ENCODE assay signal across 9 cellular contexts in the genomic region with DNA sequence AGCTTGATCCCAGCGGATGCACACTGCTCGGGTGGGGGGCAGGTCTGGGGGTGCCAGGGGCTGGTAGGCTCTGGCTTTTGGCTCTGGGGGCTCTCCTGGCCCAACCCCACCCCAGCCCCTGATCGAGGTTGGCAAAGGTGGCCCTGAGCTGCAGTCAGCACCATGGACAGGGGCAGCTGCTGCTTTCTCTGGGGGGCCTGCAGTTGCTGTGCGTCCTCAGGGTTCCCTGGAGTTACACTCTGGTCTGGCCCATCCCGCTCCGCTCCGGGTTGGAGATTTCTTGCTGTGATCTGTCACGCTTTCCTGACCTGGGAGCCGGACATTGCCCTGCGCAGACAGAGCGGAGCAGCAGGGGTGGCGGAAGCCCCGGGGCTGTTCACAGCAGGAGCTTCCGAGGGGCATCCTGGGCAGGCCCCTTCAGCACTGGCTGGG. TPM values are rescaled to one million over a fixed set of nuclear protein-coding genes. Genes with fewer than 3 reads are reported as not detected.
A peak's percentile ranks its signal among the peaks of the same experiment; 100 is the strongest.
DNase-seq lines count a peak whose midpoint lies in the region; ATAC-seq and TF ChIP-seq lines count a peak whose summit lies in the region.
"Had no signal": no experiment of that assay in that cellular context is flagged by ENCODE, and none has a peak within 500 bp of the region (broad histone marks: within the 10 kb centered on the region; RNA-seq: fewer than 3 reads in every experiment).

No MANE protein-coding gene starts in this region.

- H3K27ac ChIP-seq in hepatocyte, result no peak overlapping the region
- H3K27ac ChIP-seq: HL-60 had no signal

- no peaks in the 10 kb centered on the region for H4K20me1 ChIP-seq in hepatocyte (ENCODE audit: insufficient read depth, poor library complexity, severe bottlenecking)

- no peaks in the 10 kb centered on the region for H3K9me2 ChIP-seq in hepatocyte (replicated peaks; ENCODE audit: insufficient read depth)

- no peaks in the 10 kb centered on the region for H3K36me3 ChIP-seq in hepatocyte (replicated peaks; ENCODE audit: insufficient read depth, low read depth)

- H3K27me3 ChIP-seq in hepatocyte, result peaks cover 10% of the 10 kb centered on the region

- no peak overlapping the region for H3K4me3 ChIP-seq in hepatocyte

- H3K36me3 Mint-ChIP-seq in natural killer cell, result no peaks in the 10 kb centered on the region
- no peaks in the 10 kb centered on the region for H3K36me3 Mint-ChIP-seq in natural killer cell treated with Interleukin-12 subunit alpha and Interleukin-12 subunit beta and Interleukin-15 and Interleukin-18, amount 100 ng/mL, for 72 hours

- intact Hi-C loops in natural killer cell (cut with micrococcal nuclease), result no loop called here

- H3K4me3 Mint-ChIP-seq in natural killer cell, result no peak overlapping the region
- H3K4me3 Mint-ChIP-seq in natural killer cell treated with Interleukin-12 subunit alpha and Interleukin-12 subunit beta and Interleukin-15 and Interleukin-18, amount 100 ng/mL, for 72 hours, result no peak overlapping the region

- TF ChIP-seq CTCF in natural killer cell (IDR thresholded peaks at IDR 0.05) (no peak), hepatocyte (IDR thresholded peaks at IDR 0.05; ENCODE audit: poor library complexity) (no peak)

- no peak overlapping the region for H3K27ac Mint-ChIP-seq in natural killer cell
- no peak overlapping the region for H3K27ac Mint-ChIP-seq in natural killer cell treated with Interleukin-12 subunit alpha and Interleukin-12 subunit beta and Interleukin-15 and Interleukin-18, amount 100 ng/mL, for 72 hours

- H2AFZ ChIP-seq in hepatocyte, result no peak overlapping the region

- H3K4me2 ChIP-seq in hepatocyte, result no peak overlapping the region

- no peaks in the 10 kb centered on the region for H3K79me2 ChIP-seq in hepatocyte

- peak in 2 of 3 donors; percentile 58 to 61 for ATAC-seq in natural killer cell
- no peak for ATAC-seq in natural killer cell treated with Interleukin-12 subunit alpha and Interleukin-12 subunit beta and Interleukin-15 and Interleukin-18, amount 100 ng/mL, for 72 hours
- no peak for ATAC-seq in HG03342 (IDR thresholded peaks at IDR 0.05; ENCODE audit: unreplicated experiment)
- ATAC-seq in GM21515 (IDR thresholded peaks at IDR 0.05; ENCODE audit: unreplicated experiment), result no peak

- peaks cover 0 to 21% of the 10 kb centered on the region in 2 donors for H3K4me1 Mint-ChIP-seq in natural killer cell
- H3K4me1 Mint-ChIP-seq in natural killer cell treated with Interleukin-12 subunit alpha and Interleukin-12 subunit beta and Interleukin-15 and Interleukin-18, amount 100 ng/mL, for 72 hours (ENCODE audit: low read depth in 2 of 2), result no peaks in the 10 kb centered on the region

- DNase-seq in natural killer cell (peak; percentile 51), activated T-cell treated with anti-CD3 and anti-CD28 coated beads for 1 hour (ENCODE audit: low read depth) (peak; percentile 35), hepatocyte (ENCODE audit: low spot score) (peak; percentile 70), NK-92 (lab: John Stamatoyannopoulos, UW; ENCODE audit: unreplicated experiment) (no peak), NCI-H2029 treated with DMSO at 0.1 percent for 48 hours (lab: John Stamatoyannopoulos, UW) (no peak)
- DNase-seq in natural killer cell treated with Interleukin-12 subunit alpha and Interleukin-12 subunit beta and Interleukin-15 and Interleukin-18, amount 100 ng/mL, for 72 hours (ENCODE audit: low spot score), result no peak

- H3K9me3 ChIP-seq in hepatocyte (ENCODE audit: low read depth), result no peaks in the 10 kb centered on the region

- no peaks in the 10 kb centered on the region for H3K27me3 Mint-ChIP-seq in natural killer cell (ENCODE audit: low read depth in 2 of 2)
- no peaks in the 10 kb centered on the region for H3K27me3 Mint-ChIP-seq in natural killer cell treated with Interleukin-12 subunit alpha and Interleukin-12 subunit beta and Interleukin-15 and Interleukin-18, amount 100 ng/mL, for 72 hours

- 45% methylated on average over 10 of the region's 14 CpGs for WGBS in hepatocyte (ENCODE audit: low lambda C conversion rate, missing lambda C conversion rate)

- no peaks in the 10 kb centered on the region for H3K4me1 ChIP-seq in hepatocyte (ENCODE audit: insufficient read depth)

- no peaks in the 10 kb centered on the region for H3K9me3 Mint-ChIP-seq in natural killer cell
- no peaks in the 10 kb centered on the region for H3K9me3 Mint-ChIP-seq in natural killer cell treated with Interleukin-12 subunit alpha and Interleukin-12 subunit beta and Interleukin-15 and Interleukin-18, amount 100 ng/mL, for 72 hours

RNA-seq across cellular contexts. Expression of a gene that starts 8.0 kb away (rescaled TPM):
- total RNA-seq in natural killer cell, result 100 to 1,000 TPM in 2 of 3 donors, 10 to 100 TPM in 1; 77.1 to 116 (median 106) TPM
- total RNA-seq in natural killer cell treated with Interleukin-12 subunit alpha and Interleukin-12 subunit beta and Interleukin-15 and Interleukin-18, amount 100 ng/mL, for 72 hours, result 1 to 10 TPM; 5.5 to 6.9 TPM
- 0.48 and 1.3 TPM in 2 replicates for total RNA-seq in hepatocyte
- 1.9 and 3.4 TPM in 2 replicates for polyA plus RNA-seq in hepatocyte

RNA-seq across cellular contexts. Expression of a gene that starts 55.7 kb away (rescaled TPM):
- 10 to 100 TPM in 1 of 3 donors, 1 to 10 TPM in 2; 8.1 to 11.1 (median 9.8) TPM for total RNA-seq in natural killer cell
- total RNA-seq in natural killer cell treated with Interleukin-12 subunit alpha and Interleukin-12 subunit beta and Interleukin-15 and Interleukin-18, amount 100 ng/mL, for 72 hours, result 10 to 100 TPM; 10.7 to 18.9 TPM
- 25.5 and 31.6 TPM in 2 replicates for total RNA-seq in hepatocyte
- 24.7 and 25.9 TPM in 2 replicates for polyA plus RNA-seq in hepatocyte

RNA-seq across cellular contexts. Expression of a gene that starts 58.3 kb away (rescaled TPM):
- total RNA-seq in natural killer cell (10 to 100 TPM; 48.2 to 75.7 (median 61.8) TPM), hepatocyte (18.5 and 20.4 TPM in 2 replicates)
- total RNA-seq in natural killer cell treated with Interleukin-12 subunit alpha and Interleukin-12 subunit beta and Interleukin-15 and Interleukin-18, amount 100 ng/mL, for 72 hours, result 10 to 100 TPM; 37.7 to 70.5 TPM
- 21.3 and 21.5 TPM in 2 replicates for polyA plus RNA-seq in hepatocyte

Comparison
In these comparisons a context has a peak if more than half of its experiments do, and no peak if none do; other contexts are left out.
1. ATAC-seq: peak in natural killer cell (2 of 3); none in natural killer cell treated with Interleukin-12 subunit alpha and Interleukin-12 subunit beta and Interleukin-15 and Interleukin-18, amount 100 ng/mL, for 72 hours (0 of 2), HG03342 (single experiment) and GM21515 (single experiment).
2. DNase-seq: peak in natural killer cell (single experiment), activated T-cell treated with anti-CD3 and anti-CD28 coated beads for 1 hour (single experiment) and hepatocyte (single experiment); none in natural killer cell treated with Interleukin-12 subunit alpha and Interleukin-12 subunit beta and Interleukin-15 and Interleukin-18, amount 100 ng/mL, for 72 hours (single experiment), NK-92 (single experiment) and NCI-H2029 treated with DMSO at 0.1 percent for 48 hours (single experiment).
3. RNA of a gene that starts 8.0 kb away (total RNA-seq): 77.1 to 116 TPM in natural killer cell; 5.5 to 6.9 TPM in natural killer cell treated with Interleukin-12 subunit alpha and Interleukin-12 subunit beta and Interleukin-15 and Interleukin-18, amount 100 ng/mL, for 72 hours and 0.48 to 1.3 TPM in hepatocyte; every median in the first group is over 4 times any median in the second.